Comparison of ENCODE assay signal across 1 cellular context in the genomic region with DNA sequence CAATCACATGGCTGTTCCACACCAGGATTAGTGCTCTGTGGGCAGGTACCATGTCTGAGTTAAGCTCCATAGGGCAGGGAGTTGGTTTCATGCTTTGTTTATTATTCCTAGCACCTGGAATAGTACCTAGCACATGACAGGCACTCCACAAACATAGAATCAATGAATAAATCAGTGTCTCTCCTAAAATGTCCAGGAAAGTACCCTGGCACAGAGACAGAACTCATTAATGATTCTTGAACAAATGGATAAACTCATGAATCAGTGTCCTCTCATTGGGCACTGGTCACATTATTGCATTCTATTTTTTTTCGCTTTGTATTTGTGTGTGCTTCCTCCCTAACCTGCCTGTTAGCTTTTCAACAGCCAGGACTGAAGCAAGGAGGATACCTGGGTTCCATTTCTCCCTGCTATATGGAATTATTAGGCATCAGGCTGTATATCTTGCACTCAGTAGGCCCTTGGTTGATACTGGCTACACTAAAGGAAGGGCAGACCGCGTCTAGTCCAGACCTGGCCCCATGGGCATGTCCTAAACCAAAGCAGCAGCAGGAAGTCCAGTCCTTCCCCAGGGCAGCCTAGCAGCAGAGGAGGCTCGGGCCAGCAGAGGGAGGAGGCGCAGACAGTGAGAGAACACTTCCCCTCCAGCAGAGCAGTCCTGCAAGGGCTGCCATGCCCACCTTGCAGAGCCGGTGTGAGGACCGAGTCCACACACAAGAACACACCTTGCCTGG.
TF ChIP-seq lines count a peak whose summit lies in the region.

No MANE protein-coding gene starts in this region.

TF ChIP-seq in GM12878, 131 proteins besides CTCF, POLR2A, EP300 and RAD21:
- no peak for TF ChIP-seq NRF1 (conservative IDR thresholded peaks at IDR 0.05; ENCODE audit: low read depth, low read length)
- no peak for TF ChIP-seq USF2 (IDR thresholded peaks at IDR 0.05; ENCODE audit: borderline replicate concordance, low read depth, low read length)
